ENCODE assay signal across 6 cellular contexts in the genomic region with DNA sequence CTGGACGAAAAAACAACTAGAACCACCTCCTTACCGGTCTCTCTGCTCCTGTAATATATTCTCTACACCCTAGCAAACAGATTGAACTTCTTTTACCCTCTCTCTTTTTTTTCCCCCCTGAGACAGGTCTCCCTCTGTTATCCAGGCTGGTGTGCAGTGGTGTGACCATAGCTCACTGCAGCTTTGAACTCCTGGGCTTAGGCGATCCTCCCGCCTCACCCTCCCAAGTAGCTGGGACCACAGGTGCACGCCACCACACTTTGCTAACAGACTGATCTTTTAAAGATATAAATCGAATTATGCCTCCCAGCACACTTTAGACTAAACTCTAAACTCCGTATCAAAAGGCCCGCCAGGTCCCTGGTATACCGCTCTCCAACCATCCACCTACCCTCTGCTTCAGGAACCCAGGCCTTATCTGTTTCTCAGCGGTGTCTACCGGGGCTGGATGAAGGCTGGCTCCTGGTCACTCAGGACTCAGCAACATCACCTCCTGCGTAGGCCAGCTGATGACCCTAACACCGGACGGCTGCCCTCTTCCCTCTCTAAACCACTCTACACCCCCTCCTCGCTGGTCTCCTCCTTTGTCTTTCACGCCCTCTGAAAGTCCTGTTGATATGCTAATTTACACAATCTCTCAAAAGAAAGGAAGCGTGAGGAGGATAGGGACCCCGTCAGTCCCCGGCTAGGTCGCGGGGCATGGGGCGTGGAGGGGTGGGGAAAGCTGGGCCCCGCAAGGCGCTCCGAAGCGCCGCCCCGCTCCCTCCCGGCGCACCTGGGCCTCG. TPM values are rescaled to one million over a fixed set of nuclear protein-coding genes. Genes with fewer than 3 reads are reported as not detected.
DNase-seq lines count a peak whose midpoint lies in the region; ATAC-seq and TF ChIP-seq lines count a peak whose summit lies in the region.

No MANE protein-coding gene starts in this region.

- H3K36me3 ChIP-seq in heart left ventricle = peaks cover 0 to 52% (median 33%) of the 10 kb centered on the region in 9 donors
- H3K36me3 ChIP-seq in prostate gland = no peaks in the 10 kb centered on the region

- intact Hi-C loops in heart left ventricle (cut with DNase I) (loop anchor here in 3 of 10 donors (1.0 to 10.0 kb wide), 3 partner anchors 14 to 152 kb away; a partner anchor contains a TSS), cardiac septum (cut with DNase I) (loop anchor here (2.0 to 5.0 kb wide), 3 partner anchors 14 to 269 kb away; a partner anchor contains a TSS), dorsolateral prefrontal cortex (cut with DNase I) (loop anchor here (2.0 to 10.0 kb wide), 4 partner anchors 14 to 269 kb away; a partner anchor contains a TSS), prostate gland (cut with DNase I) (loop anchor here (10.0 kb wide), 1 partner anchor 152 kb away; a partner anchor contains a TSS)

- H3K4me1 ChIP-seq in heart left ventricle = peaks cover 5 to 61% (median 33%) of the 10 kb centered on the region in 12 donors
- peaks cover 3% of the 10 kb centered on the region for H3K4me1 ChIP-seq in prostate gland (replicated peaks)

- DNase-seq in heart left ventricle = no peak
- DNase-seq in cardiac septum (ENCODE audit: low spot score) = no peak
- DNase-seq in dorsolateral prefrontal cortex = no peak
- DNase-seq in prostate gland (ENCODE audit: low spot score) = no peak
- no peak for DNase-seq in activated CD4-positive, alpha-beta T cell treated with anti-CD3 and anti-CD28 coated beads for 48 hours
- DNase-seq in MV-4-11 (lab: John Stamatoyannopoulos, UW) = no peak

- H3K27ac ChIP-seq in heart left ventricle (peak overlapping the region; percentile 76 to 97 (median 91)), dorsolateral prefrontal cortex (peak overlapping the region in 57 of 59 donors; percentile 53 to 97 (median 87)), prostate gland (peak overlapping the region; percentile 93 to 94)

- peak in 3 of 4 donors; percentile 2 to 10 (median 3) for ATAC-seq in heart left ventricle

- WGBS in heart left ventricle, 4 donors = 16 to 19% (median 16%) methylated on average over 31 of the region's 31 CpGs
- WGBS in prostate gland = 15% methylated on average over 31 of the region's 31 CpGs

- TF ChIP-seq CTCF in heart left ventricle (IDR thresholded peaks at IDR 0.05) (no peak), dorsolateral prefrontal cortex (IDR thresholded peaks at IDR 0.05 in 54 of 56, conservative IDR thresholded peaks at IDR 0.05 in 2 of 56; ENCODE audit: low read depth in 1 of 56, partially characterized antibody in 56 of 56) (no peak), prostate gland (IDR thresholded peaks at IDR 0.05) (no peak)

- H3K27me3 ChIP-seq in heart left ventricle (no peaks in the 10 kb centered on the region), dorsolateral prefrontal cortex (no peaks in the 10 kb centered on the region), prostate gland (replicated peaks; ENCODE audit: insufficient read depth) (no peaks in the 10 kb centered on the region)

- TF ChIP-seq POLR2A in heart left ventricle (IDR thresholded peaks at IDR 0.05) (no peak), prostate gland (IDR thresholded peaks at IDR 0.05) (no peak)

- H3K9me3 ChIP-seq in heart left ventricle (no peaks in the 10 kb centered on the region), prostate gland (no peaks in the 10 kb centered on the region)

- peak overlapping the region; percentile 73 to 99 (median 91) for H3K4me3 ChIP-seq in heart left ventricle
- peak overlapping the region; percentile 63 to 99 (median 93) for H3K4me3 ChIP-seq in dorsolateral prefrontal cortex
- peak overlapping the region; percentile 71 to 91 for H3K4me3 ChIP-seq in prostate gland

RNA-seq across cellular contexts. Expression of a gene that starts 0.7 kb away (rescaled TPM):
- total RNA-seq in heart left ventricle (100 to 1,000 TPM in 2 of 9 donors, 10 to 100 TPM in 7; 39.1 to 115 (median 64.5) TPM), cardiac septum (48.7 TPM), dorsolateral prefrontal cortex (10 to 100 TPM; 37.4 to 76.4 (median 59.4) TPM), prostate gland (10 to 100 TPM; 57.4 to 85.8 TPM)
- polyA plus RNA-seq in heart left ventricle = 10 to 100 TPM; 43.2 to 48.7 TPM

RNA-seq across cellular contexts. Expression of a gene that starts 14.4 kb away (rescaled TPM):
- total RNA-seq in heart left ventricle (10 to 100 TPM; 39.9 to 62.7 (median 54.2) TPM), cardiac septum (44.1 TPM), dorsolateral prefrontal cortex (10 to 100 TPM; 13.6 to 32.2 (median 22.6) TPM), prostate gland (10 to 100 TPM; 28.6 to 54.3 TPM)
- polyA plus RNA-seq in heart left ventricle = 100 to 1,000 TPM in 1 of 2 donors, 10 to 100 TPM in 1; 42.1 to 119 TPM

RNA-seq across cellular contexts. Expression of a gene that starts 15.3 kb away (rescaled TPM):
- total RNA-seq in heart left ventricle (10 to 100 TPM; 13.0 to 25.4 (median 17.3) TPM), cardiac septum (15.0 TPM), dorsolateral prefrontal cortex (10 to 100 TPM; 19.7 to 44.3 (median 31.0) TPM), prostate gland (10 to 100 TPM; 15.3 to 21.8 TPM)
- 10 to 100 TPM in 1 of 2 donors, 1 to 10 TPM in 1; 3.7 to 17.8 TPM for polyA plus RNA-seq in heart left ventricle

RNA-seq across cellular contexts. Expression of a gene that starts 32.2 kb away (rescaled TPM):
- total RNA-seq in heart left ventricle (10 to 100 TPM; 28.7 to 51.6 (median 40.3) TPM), cardiac septum (36.2 TPM), dorsolateral prefrontal cortex (10 to 100 TPM; 26.9 to 61.3 (median 37.7) TPM), prostate gland (10 to 100 TPM; 29.9 to 38.2 TPM)
- polyA plus RNA-seq in heart left ventricle = 10 to 100 TPM; 50.3 to 80.5 TPM

RNA-seq across cellular contexts. Expression of a gene that starts 32.9 kb away (rescaled TPM):
- 1 to 10 TPM in 1 of 9 donors, under 1 TPM in 4, not detected in 4; 0.16 to 3.1 (median 0.32) TPM for total RNA-seq in heart left ventricle
- polyA plus RNA-seq in heart left ventricle = under 1 TPM; 0.15 to 0.33 TPM
- not detected for total RNA-seq in cardiac septum
- 1 to 10 TPM in 17 of 120 experiments, under 1 TPM in 22, not detected in 81; 0.28 to 1.9 (median 0.81) TPM for total RNA-seq in dorsolateral prefrontal cortex
- 10 to 100 TPM in 1 of 2 donors, 1 to 10 TPM in 1; 2.0 to 11.5 TPM for total RNA-seq in prostate gland
